ENCODE assay signal across 1 cellular context in the genomic region with DNA sequence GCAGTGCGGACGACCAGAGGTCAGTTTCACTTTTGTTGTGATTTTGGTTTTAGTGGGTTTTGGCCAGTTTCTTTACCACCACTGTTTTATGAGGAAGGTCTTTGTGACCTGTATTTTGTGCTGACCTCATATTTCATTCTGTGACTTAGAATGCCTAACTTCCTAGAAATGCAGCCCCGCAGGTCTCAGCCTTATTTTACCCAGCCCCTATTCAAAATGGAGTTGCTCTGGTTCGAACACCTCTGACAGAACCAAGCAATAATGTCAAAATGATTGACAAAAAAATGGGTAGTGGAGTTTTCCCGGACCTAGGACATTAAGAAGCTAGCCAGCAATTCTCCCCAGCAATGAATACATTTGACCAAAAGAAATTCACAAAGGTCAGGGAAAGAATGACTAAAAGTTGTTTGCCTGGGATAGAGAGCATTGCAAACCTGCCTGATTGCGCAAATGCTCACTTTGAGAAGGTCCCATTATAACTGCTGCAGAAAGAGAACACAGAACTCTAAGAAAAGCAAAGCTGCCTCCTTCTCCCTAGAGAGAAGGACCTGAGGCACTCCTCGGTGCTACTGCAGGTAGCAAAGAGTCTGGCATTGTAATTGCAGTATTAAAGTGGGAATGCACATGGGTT.
A peak's percentile ranks its signal among the peaks of the same experiment; 100 is the strongest.
TF ChIP-seq lines count a peak whose summit lies in the region.

No MANE protein-coding gene starts in this region.

TF ChIP-seq in H1, 55 proteins besides CTCF, POLR2A, EP300 and RAD21:
- TF ChIP-seq, protein P1, sequence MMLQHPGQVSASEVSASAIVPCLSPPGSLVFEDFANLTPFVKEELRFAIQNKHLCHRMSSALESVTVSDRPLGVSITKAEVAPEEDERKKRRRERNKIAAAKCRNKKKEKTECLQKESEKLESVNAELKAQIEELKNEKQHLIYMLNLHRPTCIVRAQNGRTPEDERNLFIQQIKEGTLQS (IDR thresholded peaks at IDR 0.05; ENCODE audit: insufficient read depth, low read depth, low read length), result no peak
- no peak for TF ChIP-seq CHD1 (IDR thresholded peaks at IDR 0.05; ENCODE audit: low read depth, low read length)
- peak; percentile 50 for TF ChIP-seq CEBPB (IDR thresholded peaks at IDR 0.05; ENCODE audit: low read depth, low read length)
- no peak for TF ChIP-seq CREB1 (IDR thresholded peaks at IDR 0.05)
